In the genomic region with DNA sequence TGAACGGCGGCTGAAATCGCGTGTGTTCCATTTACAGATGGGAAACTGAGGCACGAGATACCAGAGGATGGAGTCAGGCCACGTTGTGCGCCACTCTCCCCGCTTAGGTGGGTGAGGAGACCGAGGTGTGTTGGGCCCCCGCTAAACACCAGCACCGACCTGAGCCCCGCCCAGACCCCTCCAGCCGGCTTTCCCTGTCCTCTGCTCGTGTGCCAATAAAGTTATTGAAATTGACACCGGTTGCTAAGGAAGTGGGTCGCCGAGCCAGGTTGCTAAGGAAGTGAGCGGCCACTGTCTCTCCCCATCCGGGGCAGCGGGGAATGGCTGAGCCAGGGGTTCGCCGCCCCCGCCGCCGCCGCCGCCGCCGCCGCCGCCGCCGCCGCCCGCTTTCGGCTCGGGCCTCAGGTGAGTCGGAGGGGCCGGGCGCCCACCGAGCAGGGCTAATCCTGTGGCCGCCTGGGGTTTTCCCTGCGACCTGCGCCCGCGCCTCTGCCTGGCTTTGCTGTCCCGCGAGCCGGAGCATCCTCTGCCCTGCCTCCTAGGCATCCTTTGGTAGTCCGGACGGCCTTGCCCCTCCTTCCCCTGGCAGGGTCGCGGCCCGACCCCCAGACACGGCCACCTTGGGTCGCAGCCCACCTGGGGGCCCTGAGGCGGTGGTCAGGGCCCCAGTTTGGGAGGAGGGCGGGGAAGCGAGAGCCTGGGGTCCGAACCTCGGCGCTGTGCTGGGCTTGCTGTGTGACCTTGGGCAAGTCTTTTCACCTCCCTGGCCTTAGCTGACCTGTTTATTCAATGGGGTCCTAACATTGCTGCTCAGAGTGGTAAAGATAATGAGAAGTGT, we compare ENCODE assay signal across 1 cellular context.
TF ChIP-seq lines count a peak whose summit lies in the region.

A gene (plus strand): TSS at position 291 of the 838 bp plus-strand sequence. CDS start 32,127 bp downstream, outside the sequence.

TF ChIP-seq in HepG2, 621 proteins besides CTCF, POLR2A, EP300 and RAD21 (continued from another document):
- TF ChIP-seq, protein P1, sequence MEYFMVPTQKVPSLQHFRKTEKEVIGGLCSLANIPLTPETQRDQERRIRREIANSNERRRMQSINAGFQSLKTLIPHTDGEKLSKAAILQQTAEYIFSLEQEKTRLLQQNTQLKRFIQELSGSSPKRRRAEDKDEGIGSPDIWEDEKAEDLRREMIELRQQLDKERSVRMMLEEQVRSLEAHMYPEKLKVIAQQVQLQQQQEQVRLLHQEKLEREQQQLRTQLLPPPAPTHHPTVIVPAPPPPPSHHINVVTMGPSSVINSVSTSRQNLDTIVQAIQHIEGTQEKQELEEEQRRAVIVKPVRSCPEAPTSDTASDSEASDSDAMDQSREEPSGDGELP (IDR thresholded peaks at IDR 0.05; ENCODE audit: borderline replicate concordance, low read depth) = peak; percentile 72; the same call in 1 of the 2 replicates
- TF ChIP-seq ZNF605 (CRISPR knock-in tag; IDR thresholded peaks at IDR 0.05) = peak; percentile 70; the same call in 1 of the 2 replicates
- peak; percentile 84; the same call in 1 of the 2 replicates for TF ChIP-seq ZZZ3 (CRISPR knock-in tag; IDR thresholded peaks at IDR 0.05; ENCODE audit: borderline replicate concordance)
- peak in 1 of 2 experiments; percentile 18; a peak in 1 of 4 replicates for TF ChIP-seq NR2F1 (CRISPR knock-in tag; IDR thresholded peaks at IDR 0.05)
- TF ChIP-seq TCF12 (IDR thresholded peaks at IDR 0.05) = no peak
- peak; percentile 12; the same call in 1 of the 2 replicates for TF ChIP-seq TCF12 (CRISPR knock-in tag; IDR thresholded peaks at IDR 0.05)
- peak; percentile 21; the same call in 1 of the 2 replicates for TF ChIP-seq STAG1 (CRISPR knock-in tag; IDR thresholded peaks at IDR 0.05)
- TF ChIP-seq SCMH1 (CRISPR knock-in tag; IDR thresholded peaks at IDR 0.05; ENCODE audit: borderline replicate concordance) = no peak
- peak; percentile 79; the same call in 1 of the 2 replicates for TF ChIP-seq RXRB (CRISPR knock-in tag; IDR thresholded peaks at IDR 0.05; ENCODE audit: borderline replicate concordance)
- TF ChIP-seq, protein P2, sequence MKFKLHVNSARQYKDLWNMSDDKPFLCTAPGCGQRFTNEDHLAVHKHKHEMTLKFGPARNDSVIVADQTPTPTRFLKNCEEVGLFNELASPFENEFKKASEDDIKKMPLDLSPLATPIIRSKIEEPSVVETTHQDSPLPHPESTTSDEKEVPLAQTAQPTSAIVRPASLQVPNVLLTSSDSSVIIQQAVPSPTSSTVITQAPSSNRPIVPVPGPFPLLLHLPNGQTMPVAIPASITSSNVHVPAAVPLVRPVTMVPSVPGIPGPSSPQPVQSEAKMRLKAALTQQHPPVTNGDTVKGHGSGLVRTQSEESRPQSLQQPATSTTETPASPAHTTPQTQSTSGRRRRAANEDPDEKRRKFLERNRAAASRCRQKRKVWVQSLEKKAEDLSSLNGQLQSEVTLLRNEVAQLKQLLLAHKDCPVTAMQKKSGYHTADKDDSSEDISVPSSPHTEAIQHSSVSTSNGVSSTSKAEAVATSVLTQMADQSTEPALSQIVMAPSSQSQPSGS (CRISPR knock-in tag; IDR thresholded peaks at IDR 0.05) = no peak; the same call in 1 of the 2 replicates
- peak; percentile 88 for TF ChIP-seq ETV5 (CRISPR knock-in tag; IDR thresholded peaks at IDR 0.05; ENCODE audit: borderline replicate concordance)
- TF ChIP-seq, protein P3, sequence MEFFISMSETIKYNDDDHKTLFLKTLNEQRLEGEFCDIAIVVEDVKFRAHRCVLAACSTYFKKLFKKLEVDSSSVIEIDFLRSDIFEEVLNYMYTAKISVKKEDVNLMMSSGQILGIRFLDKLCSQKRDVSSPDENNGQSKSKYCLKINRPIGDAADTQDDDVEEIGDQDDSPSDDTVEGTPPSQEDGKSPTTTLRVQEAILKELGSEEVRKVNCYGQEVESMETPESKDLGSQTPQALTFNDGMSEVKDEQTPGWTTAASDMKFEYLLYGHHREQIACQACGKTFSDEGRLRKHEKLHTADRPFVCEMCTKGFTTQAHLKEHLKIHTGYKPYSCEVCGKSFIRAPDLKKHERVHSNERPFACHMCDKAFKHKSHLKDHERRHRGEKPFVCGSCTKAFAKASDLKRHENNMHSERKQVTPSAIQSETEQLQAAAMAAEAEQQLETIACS (CRISPR knock-in tag; IDR thresholded peaks at IDR 0.05) = no peak
- TF ChIP-seq, protein P4, sequence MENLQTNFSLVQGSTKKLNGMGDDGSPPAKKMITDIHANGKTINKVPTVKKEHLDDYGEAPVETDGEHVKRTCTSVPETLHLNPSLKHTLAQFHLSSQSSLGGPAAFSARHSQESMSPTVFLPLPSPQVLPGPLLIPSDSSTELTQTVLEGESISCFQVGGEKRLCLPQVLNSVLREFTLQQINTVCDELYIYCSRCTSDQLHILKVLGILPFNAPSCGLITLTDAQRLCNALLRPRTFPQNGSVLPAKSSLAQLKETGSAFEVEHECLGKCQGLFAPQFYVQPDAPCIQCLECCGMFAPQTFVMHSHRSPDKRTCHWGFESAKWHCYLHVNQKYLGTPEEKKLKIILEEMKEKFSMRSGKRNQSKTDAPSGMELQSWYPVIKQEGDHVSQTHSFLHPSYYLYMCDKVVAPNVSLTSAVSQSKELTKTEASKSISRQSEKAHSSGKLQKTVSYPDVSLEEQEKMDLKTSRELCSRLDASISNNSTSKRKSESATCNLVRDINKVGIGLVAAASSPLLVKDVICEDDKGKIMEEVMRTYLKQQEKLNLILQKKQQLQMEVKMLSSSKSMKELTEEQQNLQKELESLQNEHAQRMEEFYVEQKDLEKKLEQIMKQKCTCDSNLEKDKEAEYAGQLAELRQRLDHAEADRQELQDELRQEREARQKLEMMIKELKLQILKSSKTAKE (CRISPR knock-in tag; IDR thresholded peaks at IDR 0.05; ENCODE audit: borderline replicate concordance) = no peak
- TF ChIP-seq TOPORS (CRISPR knock-in tag; IDR thresholded peaks at IDR 0.05) = peak; percentile 97
- TF ChIP-seq SIN3B (IDR thresholded peaks at IDR 0.05; ENCODE audit: low read length) = peak; percentile 70; the same call in 1 of the 2 replicates
- TF ChIP-seq NFKB2 (CRISPR knock-in tag; IDR thresholded peaks at IDR 0.05; ENCODE audit: borderline replicate concordance) = peak; percentile 75
- TF ChIP-seq ZNF577 (CRISPR knock-in tag; IDR thresholded peaks at IDR 0.05; ENCODE audit: borderline replicate concordance, low read depth) = no peak
- TF ChIP-seq SNAI1 (CRISPR knock-in tag; IDR thresholded peaks at IDR 0.05; ENCODE audit: borderline replicate concordance) = 0 out of 2 replicates have a peak, but pooled peaks have one; percentile 66
- TF ChIP-seq, protein P5, sequence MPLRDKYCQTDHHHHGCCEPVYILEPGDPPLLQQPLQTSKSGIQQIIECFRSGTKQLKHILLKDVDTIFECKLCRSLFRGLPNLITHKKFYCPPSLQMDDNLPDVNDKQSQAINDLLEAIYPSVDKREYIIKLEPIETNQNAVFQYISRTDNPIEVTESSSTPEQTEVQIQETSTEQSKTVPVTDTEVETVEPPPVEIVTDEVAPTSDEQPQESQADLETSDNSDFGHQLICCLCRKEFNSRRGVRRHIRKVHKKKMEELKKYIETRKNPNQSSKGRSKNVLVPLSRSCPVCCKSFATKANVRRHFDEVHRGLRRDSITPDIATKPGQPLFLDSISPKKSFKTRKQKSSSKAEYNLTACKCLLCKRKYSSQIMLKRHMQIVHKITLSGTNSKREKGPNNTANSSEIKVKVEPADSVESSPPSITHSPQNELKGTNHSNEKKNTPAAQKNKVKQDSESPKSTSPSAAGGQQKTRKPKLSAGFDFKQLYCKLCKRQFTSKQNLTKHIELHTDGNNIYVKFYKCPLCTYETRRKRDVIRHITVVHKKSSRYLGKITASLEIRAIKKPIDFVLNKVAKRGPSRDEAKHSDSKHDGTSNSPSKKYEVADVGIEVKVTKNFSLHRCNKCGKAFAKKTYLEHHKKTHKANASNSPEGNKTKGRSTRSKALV (CRISPR knock-in tag; IDR thresholded peaks at IDR 0.05) = no peak
- TF ChIP-seq ZKSCAN8 (CRISPR knock-in tag; IDR thresholded peaks at IDR 0.05; ENCODE audit: borderline replicate concordance) = no peak
- TF ChIP-seq, protein P6, sequence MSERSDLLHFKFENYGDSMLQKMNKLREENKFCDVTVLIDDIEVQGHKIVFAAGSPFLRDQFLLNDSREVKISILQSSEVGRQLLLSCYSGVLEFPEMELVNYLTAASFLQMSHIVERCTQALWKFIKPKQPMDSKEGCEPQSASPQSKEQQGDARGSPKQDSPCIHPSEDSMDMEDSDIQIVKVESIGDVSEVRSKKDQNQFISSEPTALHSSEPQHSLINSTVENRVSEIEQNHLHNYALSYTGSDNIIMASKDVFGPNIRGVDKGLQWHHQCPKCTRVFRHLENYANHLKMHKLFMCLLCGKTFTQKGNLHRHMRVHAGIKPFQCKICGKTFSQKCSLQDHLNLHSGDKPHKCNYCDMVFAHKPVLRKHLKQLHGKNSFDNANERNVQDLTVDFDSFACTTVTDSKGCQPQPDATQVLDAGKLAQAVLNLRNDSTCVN (CRISPR knock-in tag; IDR thresholded peaks at IDR 0.05; ENCODE audit: borderline replicate concordance) = no peak; the same call in none of the 2 replicates
- no peak for TF ChIP-seq SIX4 (CRISPR knock-in tag; IDR thresholded peaks at IDR 0.05)
- no peak for TF ChIP-seq MAFK (conservative IDR thresholded peaks at IDR 0.05 in 1 of 2, IDR thresholded peaks at IDR 0.05 in 1 of 2; ENCODE audit: low read length in 2 of 2)
- peak; percentile 76 for TF ChIP-seq SP2 (CRISPR knock-in tag; IDR thresholded peaks at IDR 0.05)
TF ChIP-seq in HepG2: peak in this region for 309.
